In the genomic region with DNA sequence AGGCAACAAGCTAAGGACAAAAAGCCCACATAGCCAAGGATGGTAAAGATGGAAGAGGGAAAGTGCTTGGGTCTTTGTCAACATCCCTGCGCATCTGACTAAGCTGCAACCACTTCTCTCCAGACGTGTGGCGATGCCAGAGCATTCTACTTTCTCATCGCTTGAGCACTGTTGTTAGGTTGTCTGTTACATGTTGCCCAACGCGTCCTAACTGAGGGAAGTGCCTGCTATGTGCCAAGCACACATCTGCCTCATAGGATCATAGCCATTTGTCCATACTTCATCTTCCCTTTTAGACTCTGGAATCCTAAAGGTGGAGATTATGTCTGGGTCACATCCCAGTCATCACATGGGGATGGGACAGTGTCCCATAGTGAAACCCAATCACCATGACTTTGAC, we compare ENCODE assay signal across 36 cellular contexts.
"Had no signal": no experiment of that assay in that cellular context is flagged by ENCODE, and none has a peak within 500 bp of the region (broad histone marks: within the 10 kb centered on the region; RNA-seq: fewer than 3 reads in every experiment).

No MANE protein-coding gene starts in this region.

- H3K27ac Mint-ChIP-seq: activated B cell treated with CpG ODN at 0.5 μM for 24 hours; activated CD8-positive, alpha-beta T cell treated with anti-CD3 and anti-CD28 coated beads for 36 hours; activated naive CD4-positive, alpha-beta T cell treated with anti-CD3 and anti-CD28 coated beads for 36 hours; activated naive CD4-positive, alpha-beta T cell treated with anti-CD3 and anti-CD28 coated beads, Interleukin-2, amount 50 U/mL, for 24 hours; activated naive CD8-positive, alpha-beta T cell treated with anti-CD3 and anti-CD28 coated beads for 36 hours; activated naive CD8-positive, alpha-beta T cell treated with anti-CD3 and anti-CD28 coated beads, Interleukin-2, amount 50 U/mL, for 24 hours; activated T-helper 1 cell treated with anti-CD3 and anti-CD28 coated beads, Interleukin-12 subunit alpha, Interleukin-12 subunit beta, Interleukin-2, Interleukin-4 antibody, amounts not matched to agents 30 ng/mL and 10 ng/mL and 1 ng/mL, durations not matched to agents 14 hours and 24 hours and 36 hours; activated T-helper 2 cell treated with anti-CD3 and anti-CD28 coated beads, Interferon-gamma antibody, Interleukin-2, Interleukin-4, amounts not matched to agents 10 μg/mL and 5 μg/mL and 100 μg/mL, durations not matched to agents 14 hours and 24 hours and 36 hours; effector memory CD8-positive, alpha-beta T cell; T-helper 17 cell; T-helper 2 cell treated with Interferon-gamma antibody and Interleukin-4, amounts not matched to agents 5 μg/mL and 100 μg/mL, for 36 hours had no signal

- H3K4me3 ChIP-seq: adrenal gland, body of pancreas, cardiac muscle cell, esophagus muscularis mucosa, gastroesophageal sphincter, heart right ventricle had no signal

- DNase-seq: activated B cell treated with CpG ODN at 0.5 μM for 24 hours; activated CD4-positive, alpha-beta T cell treated with anti-CD3 and anti-CD28 coated beads for 48 hours; activated CD4-positive, alpha-beta T cell treated with anti-CD3 and anti-CD28 coated beads, Interleukin-2, amount 50 U/mL, for 1 hour; activated CD4-positive, alpha-beta T cell treated with anti-CD3 and anti-CD28 coated beads, Interleukin-2, amount 50 U/mL, for 48 hours; activated CD8-positive, alpha-beta memory T cell treated with anti-CD3 and anti-CD28 coated beads for 24 hours; activated CD8-positive, alpha-beta T cell treated with anti-CD3 and anti-CD28 coated beads for 36 hours; activated effector memory CD4-positive, alpha-beta T cell treated with anti-CD3 and anti-CD28 coated beads, Interleukin-2, amount 50 U/mL, for 16 hours; activated naive CD4-positive, alpha-beta T cell treated with anti-CD3 and anti-CD28 coated beads for 36 hours; activated naive CD8-positive, alpha-beta T cell treated with anti-CD3 and anti-CD28 coated beads for 36 hours; activated naive CD8-positive, alpha-beta T cell treated with anti-CD3 and anti-CD28 coated beads, Interleukin-2, amount 50 U/mL, for 24 hours; activated T-cell treated with anti-CD3 and anti-CD28 coated beads, Interleukin-2, amount 50 U/mL, for 4 hours; adrenal gland; amygdala; aorta; body of pancreas; cortex of kidney; dermis blood vessel endothelial cell; effector CD4-positive, alpha-beta T cell; effector memory CD8-positive, alpha-beta T cell; erythroblast; foreskin keratinocyte; heart right ventricle; T-helper 1 cell; T-helper 17 cell; T1000 had no signal

- H3K36me3 ChIP-seq: adrenal gland, cardiac muscle cell, esophagus muscularis mucosa, gastroesophageal sphincter, heart right ventricle, WERI-Rb-1 had no signal

- FAIRE-seq: colon had no signal

- H3K9me3 ChIP-seq: adrenal gland, body of pancreas, esophagus muscularis mucosa, gastroesophageal sphincter, heart right ventricle had no signal

- H3K27me3 ChIP-seq: adrenal gland, body of pancreas, cardiac muscle cell had no signal

- H3K27ac ChIP-seq: adrenal gland, body of pancreas, cardiac muscle cell, esophagus muscularis mucosa, foreskin keratinocyte, gastroesophageal sphincter, heart right ventricle, WERI-Rb-1 had no signal

- ATAC-seq: activated CD4-positive, CD25-positive, alpha-beta regulatory T cell treated with anti-CD3 and anti-CD28 coated beads, Interleukin-2, amount 50 U/mL, for 24 hours; activated CD8-positive, alpha-beta T cell treated with anti-CD3 and anti-CD28 coated beads for 36 hours; activated naive CD8-positive, alpha-beta T cell treated with anti-CD3 and anti-CD28 coated beads, Interleukin-2, amount 50 U/mL, for 24 hours; activated T-cell treated with anti-CD3 and anti-CD28 coated beads, Interleukin-2, amount 50 U/mL, for 4 hours; body of pancreas; effector memory CD8-positive, alpha-beta T cell; foreskin keratinocyte; gastroesophageal sphincter; heart right ventricle; T-helper 17 cell had no signal

- H3K4me3 Mint-ChIP-seq: activated B cell treated with CpG ODN at 0.5 μM for 24 hours; activated CD8-positive, alpha-beta T cell treated with anti-CD3 and anti-CD28 coated beads for 36 hours; activated naive CD4-positive, alpha-beta T cell treated with anti-CD3 and anti-CD28 coated beads for 36 hours; activated naive CD4-positive, alpha-beta T cell treated with anti-CD3 and anti-CD28 coated beads, Interleukin-2, amount 50 U/mL, for 24 hours; activated naive CD8-positive, alpha-beta T cell treated with anti-CD3 and anti-CD28 coated beads for 36 hours; activated naive CD8-positive, alpha-beta T cell treated with anti-CD3 and anti-CD28 coated beads, Interleukin-2, amount 50 U/mL, for 24 hours; activated T-cell treated with anti-CD3 and anti-CD28 coated beads, Interleukin-2, amount 50 U/mL, for 4 hours; activated T-helper 1 cell treated with anti-CD3 and anti-CD28 coated beads, Interleukin-12 subunit alpha, Interleukin-12 subunit beta, Interleukin-2, Interleukin-4 antibody, amounts not matched to agents 30 ng/mL and 10 ng/mL and 1 ng/mL, durations not matched to agents 14 hours and 24 hours and 36 hours; central memory CD8-positive, alpha-beta T cell; effector memory CD8-positive, alpha-beta T cell; T-helper 17 cell; T-helper 2 cell treated with Interferon-gamma antibody and Interleukin-4, amounts not matched to agents 5 μg/mL and 100 μg/mL, for 36 hours had no signal

- H3K4me1 Mint-ChIP-seq: activated B cell treated with CpG ODN at 0.5 μM for 24 hours; activated naive CD4-positive, alpha-beta T cell treated with anti-CD3 and anti-CD28 coated beads, Interleukin-2, amount 50 U/mL, for 24 hours; activated naive CD8-positive, alpha-beta T cell treated with anti-CD3 and anti-CD28 coated beads for 36 hours; activated naive CD8-positive, alpha-beta T cell treated with anti-CD3 and anti-CD28 coated beads, Interleukin-2, amount 50 U/mL, for 24 hours; central memory CD8-positive, alpha-beta T cell had no signal

- H3K9me3 Mint-ChIP-seq: activated B cell treated with CpG ODN at 0.5 μM for 24 hours; activated naive CD4-positive, alpha-beta T cell treated with anti-CD3 and anti-CD28 coated beads for 36 hours; activated naive CD4-positive, alpha-beta T cell treated with anti-CD3 and anti-CD28 coated beads, Interleukin-2, amount 50 U/mL, for 24 hours; activated T-helper 2 cell treated with anti-CD3 and anti-CD28 coated beads, Interferon-gamma antibody, Interleukin-2, Interleukin-4, amounts not matched to agents 10 μg/mL and 5 μg/mL and 100 μg/mL, durations not matched to agents 14 hours and 24 hours and 36 hours; effector memory CD8-positive, alpha-beta T cell; T-helper 2 cell treated with Interferon-gamma antibody and Interleukin-4, amounts not matched to agents 5 μg/mL and 100 μg/mL, for 36 hours had no signal

- H3K4me1 ChIP-seq: adrenal gland, body of pancreas, esophagus muscularis mucosa, foreskin keratinocyte, gastroesophageal sphincter, heart right ventricle had no signal
